14 cellular contexts compared by ENCODE assay signal in the genomic region with DNA sequence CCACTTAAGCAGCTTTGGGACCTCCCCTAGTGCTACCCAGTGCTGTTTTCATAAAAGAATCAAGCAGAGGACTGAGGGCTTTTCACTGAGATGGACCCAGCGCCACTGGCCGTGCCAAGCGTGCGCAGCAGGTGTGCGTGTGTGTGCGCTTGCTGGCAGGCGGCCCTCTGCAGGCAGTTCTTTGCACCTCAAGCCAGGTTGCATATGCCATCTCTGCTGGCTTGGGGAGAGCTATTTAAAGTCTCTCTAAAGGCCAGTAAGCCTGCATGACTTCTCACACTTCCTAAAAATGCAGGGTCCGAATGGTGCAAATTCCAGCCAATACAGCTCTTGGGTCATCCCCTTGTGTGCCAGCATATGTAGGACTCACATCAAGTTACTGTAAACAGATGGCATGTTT.
DNase-seq lines count a peak whose midpoint lies in the region; ATAC-seq and TF ChIP-seq lines count a peak whose summit lies in the region.
"Had no signal": no experiment of that assay in that cellular context is flagged by ENCODE, and none has a peak within 500 bp of the region (broad histone marks: within the 10 kb centered on the region; RNA-seq: fewer than 3 reads in every experiment).

No MANE protein-coding gene starts in this region.

- H4K20me1 ChIP-seq in smooth muscle cell (ENCODE audit: low read depth): no peaks in the 10 kb centered on the region

- peak overlapping the region; percentile 80 for H2AFZ ChIP-seq in smooth muscle cell (ENCODE audit: low read depth)

- no peaks in the 10 kb centered on the region for H3K9me3 ChIP-seq in smooth muscle cell (replicated peaks; ENCODE audit: low read depth)
- H3K9me3 ChIP-seq: heart left ventricle had no signal

- H3K27ac ChIP-seq in smooth muscle cell (ENCODE audit: low read depth): no peak overlapping the region

- no peaks in the 10 kb centered on the region for H3K36me3 ChIP-seq in smooth muscle cell (ENCODE audit: low read depth)
- H3K36me3 ChIP-seq: heart left ventricle had no signal

- H3K79me2 ChIP-seq in smooth muscle cell (ENCODE audit: low read depth): no peaks in the 10 kb centered on the region

- no peak for TF ChIP-seq CTCF in smooth muscle cell (IDR thresholded peaks at IDR 0.05; ENCODE audit: borderline replicate concordance, insufficient read depth, poor library complexity, severe bottlenecking)

- ATAC-seq in GM19035 (IDR thresholded peaks at IDR 0.05; ENCODE audit: unreplicated experiment) (no peak), GM18870 (IDR thresholded peaks at IDR 0.05; ENCODE audit: unreplicated experiment) (no peak), GM18861 (IDR thresholded peaks at IDR 0.05; ENCODE audit: unreplicated experiment) (no peak)

- H3K9ac ChIP-seq in smooth muscle cell (ENCODE audit: low read depth): no peak overlapping the region

- 66% methylated on average over 8 of the region's 8 CpGs for WGBS in smooth muscle cell (ENCODE audit: low lambda C conversion rate)

- DNase-seq in DMS53 (lab: John Stamatoyannopoulos, UW) (peak; percentile 25), DMS53 treated with DMSO at 0.1 percent for 48 hours (lab: John Stamatoyannopoulos, UW; ENCODE audit: unreplicated experiment) (no peak), RPMI8226 (peak; percentile 30), iPS-NIHi7 (ENCODE audit: extremely low spot score) (peak; percentile 36), smooth muscle cell (lab: John Stamatoyannopoulos, UW; ENCODE audit: unreplicated experiment) (no peak)
- DNase-seq: activated naive CD4-positive, alpha-beta T cell treated with Interleukin-2 at 50 U/mL for 16 hours; CD8-positive, alpha-beta memory T cell; heart left ventricle; Karpas-422; mammary epithelial cell; T-helper 2 cell had no signal

- H3K27me3 ChIP-seq in smooth muscle cell (ENCODE audit: low read depth): no peaks in the 10 kb centered on the region
- H3K27me3 ChIP-seq: heart left ventricle had no signal

- no peak overlapping the region for H3K4me2 ChIP-seq in smooth muscle cell

- H3K4me3 ChIP-seq in smooth muscle cell: no peak overlapping the region
- H3K4me3 ChIP-seq: heart left ventricle had no signal

- H3F3A ChIP-seq in smooth muscle cell (ENCODE audit: low read depth): no peaks in the 10 kb centered on the region

- H3K4me1 ChIP-seq in smooth muscle cell (ENCODE audit: low read depth): peaks cover 22% of the 10 kb centered on the region

Comparison
In these comparisons a context has a peak if more than half of its experiments do, and no peak if none do; other contexts are left out.
1. DNase-seq: peak in DMS53 (single experiment), RPMI8226 (single experiment) and iPS-NIHi7 (single experiment); none in DMS53 treated with DMSO at 0.1 percent for 48 hours (single experiment) and smooth muscle cell (single experiment).